ENCODE assay signal across 8 cellular contexts in genomic region chr7:21355406-21355874, GRCh38.
A peak's percentile ranks its signal among the peaks of the same experiment; 100 is the strongest.
DNase-seq lines count a peak whose midpoint lies in the region; ATAC-seq and TF ChIP-seq lines count a peak whose summit lies in the region.

No MANE protein-coding gene starts in this region.

- H3K9me3 ChIP-seq in left lung (no peaks in the 10 kb centered on the region), stomach (no peaks in the 10 kb centered on the region)

- ATAC-seq in GM19025 (IDR thresholded peaks at IDR 0.05; ENCODE audit: low read depth, unreplicated experiment) = peak; percentile 80
- peak; percentile 84 for ATAC-seq in HG02973 (IDR thresholded peaks at IDR 0.05; ENCODE audit: unreplicated experiment)
- ATAC-seq in left lung = peak; percentile 67

- intact Hi-C loops in left lung (cut with DNase I) (no loop called here), stomach (cut with DNase I; ENCODE audit: low total_unique reads) (no loop called here)

- H3K36me3 ChIP-seq in left lung (no peaks in the 10 kb centered on the region), stomach (no peaks in the 10 kb centered on the region)

- peak; percentile 93 for DNase-seq in SKM-1 treated with dmso at 0.1 percent for 144 hours (lab: John Stamatoyannopoulos, UW; ENCODE audit: unreplicated experiment)
- DNase-seq in left lung = no peak
- DNase-seq in inferior parietal cortex (ENCODE audit: extremely low spot score) = no peak
- no peak for DNase-seq in glomerular visceral epithelial cell (ENCODE audit: extremely low spot score)
- DNase-seq in NCI-H1092 treated with DMSO at 0.1 percent for 48 hours (lab: John Stamatoyannopoulos, UW) = no peak
- DNase-seq in stomach = no peak

- H3K27ac ChIP-seq in left lung = peak overlapping the region in 1 of 2 donors; percentile 57
- H3K27ac ChIP-seq in stomach = peak overlapping the region in 2 of 5 donors; percentile 32 to 57

- TF ChIP-seq EP300 in stomach (IDR thresholded peaks at IDR 0.05) = no peak

- no peak for TF ChIP-seq POLR2A in stomach (IDR thresholded peaks at IDR 0.05)

- TF ChIP-seq CTCF in left lung (IDR thresholded peaks at IDR 0.05) (no peak), stomach (IDR thresholded peaks at IDR 0.05) (no peak)

- H3K4me1 ChIP-seq in left lung = peaks cover 0 to 43% of the 10 kb centered on the region in 2 donors
- peaks cover 0 to 9% (median 0%) of the 10 kb centered on the region in 4 donors for H3K4me1 ChIP-seq in stomach

- H3K27me3 ChIP-seq in left lung (no peaks in the 10 kb centered on the region), stomach (no peaks in the 10 kb centered on the region)

- H3K4me3 ChIP-seq in left lung (no peak overlapping the region), stomach (no peak overlapping the region)

- 23 to 37% (median 27%) methylated on average over 2 of the region's 2 CpGs for WGBS in stomach, 5 donors
